Comparison of ENCODE assay signal across 1 cellular context in genomic region chr17:48995871-48996695, GRCh38.
TF ChIP-seq lines count a peak whose summit lies in the region.

No MANE protein-coding gene starts in this region.

TF ChIP-seq in H1, 55 proteins besides CTCF, POLR2A, EP300 and RAD21:
- TF ChIP-seq TAF1 (IDR thresholded peaks at IDR 0.05; ENCODE audit: low read depth, low read length) (peak; percentile 88), BACH1 (IDR thresholded peaks at IDR 0.05; ENCODE audit: low read length) (peak; percentile 6; the same call in 1 of the 2 replicates), ASH2L (IDR thresholded peaks at IDR 0.05; ENCODE audit: low read length) (peak; percentile 88), ATF3 (IDR thresholded peaks at IDR 0.05; ENCODE audit: insufficient read depth, low read depth, low read length) (peak; percentile 45; the same call in 1 of the 2 replicates), KDM1A (IDR thresholded peaks at IDR 0.05; ENCODE audit: borderline replicate concordance, low read length) (no peak), MAX (IDR thresholded peaks at IDR 0.05) (peak; percentile 91), HDAC6 (IDR thresholded peaks at IDR 0.05; ENCODE audit: low read depth, low read length) (no peak), TAF7 (optimal IDR thresholded peaks at IDR 0.05; ENCODE audit: borderline replicate concordance, low read depth, low read length) (peak; percentile 87), GTF2F1 (IDR thresholded peaks at IDR 0.05; ENCODE audit: borderline replicate concordance, low read depth, low read length) (no peak; the same call in 1 of the 2 replicates), KDM5A (IDR thresholded peaks at IDR 0.05; ENCODE audit: low read length) (no peak), SAP30 (IDR thresholded peaks at IDR 0.05; ENCODE audit: insufficient read depth, insufficient replicate concordance, low read length) (peak; percentile 13), CREB1 (IDR thresholded peaks at IDR 0.05) (peak; percentile 37; the same call in 1 of the 2 replicates), JUND (IDR thresholded peaks at IDR 0.05; ENCODE audit: low read length) (0 out of 2 replicates have a peak, but pooled peaks have one; percentile 3), PHF8 (conservative IDR thresholded peaks at IDR 0.05; ENCODE audit: low read depth, low read length) (peak; percentile 66), POLR2AphosphoS5 (IDR thresholded peaks at IDR 0.05; ENCODE audit: low read depth, low read length) (peak; percentile 77), SIN3A (conservative IDR thresholded peaks at IDR 0.05 in 1 of 2, IDR thresholded peaks at IDR 0.05 in 1 of 2; ENCODE audit: low read depth in 1 of 2, low read length in 2 of 2) (0 out of 4 replicates have a peak, but pooled peaks of 1 of the 2 experiments have one; percentile 68), HDAC2 (IDR thresholded peaks at IDR 0.05; ENCODE audit: borderline replicate concordance in 1 of 2, low read depth in 2 of 2, low read length in 2 of 2) (0 out of 4 replicates have a peak, but pooled peaks of 1 of the 2 experiments have one; percentile 28), USF2 (IDR thresholded peaks at IDR 0.05; ENCODE audit: low read length) (peak; percentile 80), SRF (IDR thresholded peaks at IDR 0.05; ENCODE audit: low read depth, low read length) (no peak), FOSL1 (IDR thresholded peaks at IDR 0.05; ENCODE audit: insufficient read depth, low read depth, low read length) (no peak), KDM4A (IDR thresholded peaks at IDR 0.05; ENCODE audit: low read depth, low read length, severe bottlenecking) (peak; percentile 15), ATF2 (IDR thresholded peaks at IDR 0.05; ENCODE audit: low read length) (no peak), TBP (IDR thresholded peaks at IDR 0.05; ENCODE audit: low read depth, low read length) (peak; percentile 72), CBX5 (IDR thresholded peaks at IDR 0.05; ENCODE audit: low read depth, low read length) (no peak), SP1 (IDR thresholded peaks at IDR 0.05; ENCODE audit: low read depth, low read length) (peak; percentile 42; the same call in 1 of the 2 replicates), GABPA (IDR thresholded peaks at IDR 0.05; ENCODE audit: borderline replicate concordance, insufficient read depth, low read length) (no peak; the same call in 1 of the 2 replicates), E2F6 (IDR thresholded peaks at IDR 0.05) (peak; percentile 51), NANOG (IDR thresholded peaks at IDR 0.05; ENCODE audit: insufficient read depth, low read depth, low read length, poor library complexity, severe bottlenecking) (no peak), SIRT6 (IDR thresholded peaks at IDR 0.05; ENCODE audit: low read length) (no peak), SIX5 (IDR thresholded peaks at IDR 0.05; ENCODE audit: low read depth, low read length) (no peak)
